Comparison of ENCODE assay signal across 2 cellular contexts in genomic region chr22:42425989-42426355, GRCh38.
TF ChIP-seq lines count a peak whose summit lies in the region.

No MANE protein-coding gene starts in this region.

TF ChIP-seq in K562, 482 proteins besides CTCF, POLR2A, EP300 and RAD21:
- TF ChIP-seq PATZ1 (CRISPR knock-in tag; IDR thresholded peaks at IDR 0.05; ENCODE audit: borderline replicate concordance) (no peak), POU5F1 (IDR thresholded peaks at IDR 0.05; ENCODE audit: borderline replicate concordance, low read depth, low read length, partially characterized antibody) (no peak), CBFA2T3 (IDR thresholded peaks at IDR 0.05) (peak; percentile 45), HNRNPL (IDR thresholded peaks at IDR 0.05; ENCODE audit: low read depth, low read length) (no peak)

TF ChIP-seq in GM12891, 5 proteins besides CTCF, POLR2A, EP300 and RAD21:
- TF ChIP-seq POLR2AphosphoS5 (IDR thresholded peaks at IDR 0.05; ENCODE audit: low read depth, low read length): no peak
- no peak for TF ChIP-seq PAX5 (IDR thresholded peaks at IDR 0.05; ENCODE audit: insufficient read depth, low read length, severe bottlenecking)
- no peak for TF ChIP-seq SPI1 (IDR thresholded peaks at IDR 0.05; ENCODE audit: low read depth, low read length)
- no peak for TF ChIP-seq TAF1 (IDR thresholded peaks at IDR 0.05; ENCODE audit: low read depth, low read length)
- no peak for TF ChIP-seq POU2F2 (IDR thresholded peaks at IDR 0.05; ENCODE audit: low read depth, low read length)
